ENCODE assay signal across 8 cellular contexts in the genomic region with DNA sequence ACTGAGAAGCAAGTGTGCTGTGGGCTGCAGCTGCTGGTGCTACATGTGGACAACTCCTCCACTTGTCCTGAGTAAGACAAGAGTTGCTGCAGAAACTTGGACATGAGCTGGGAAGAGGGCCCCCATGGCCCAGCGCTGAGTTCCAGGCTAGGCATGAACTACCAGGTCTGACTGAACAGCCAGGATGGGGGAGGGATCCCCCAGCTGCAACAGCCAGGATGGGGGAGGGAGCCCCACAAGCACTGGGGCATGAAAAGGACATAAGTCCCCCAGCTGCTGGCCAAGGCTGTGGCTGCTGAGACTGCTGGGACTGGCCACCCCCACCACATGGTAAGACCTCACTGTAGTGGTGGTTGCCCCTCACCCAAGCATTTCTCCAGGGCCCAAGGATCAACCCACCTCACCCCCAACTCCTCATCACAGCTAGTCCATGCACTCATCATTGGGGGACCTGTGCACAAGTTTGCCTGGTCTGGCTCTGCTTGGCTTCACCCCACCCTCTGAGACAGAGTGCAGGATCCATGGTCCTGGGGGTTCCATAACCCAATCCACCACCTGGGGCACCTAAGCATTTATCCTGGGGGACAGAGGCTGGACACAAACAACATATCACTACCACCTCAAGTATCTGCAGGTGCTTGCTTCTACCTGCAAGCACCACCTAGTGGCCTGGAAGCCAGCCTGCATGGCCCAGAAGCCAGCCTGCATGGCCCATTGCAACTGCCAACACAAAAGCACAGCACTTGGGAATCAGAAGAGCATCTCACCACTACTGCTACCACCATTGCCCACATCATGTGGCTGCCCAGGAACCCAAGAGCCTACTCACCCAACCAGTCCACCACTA.
DNase-seq lines count a peak whose midpoint lies in the region; ATAC-seq, FAIRE-seq and TF ChIP-seq lines count a peak whose summit lies in the region.

No MANE protein-coding gene starts in this region.

- FAIRE-seq in endothelial cell of umbilical vein (lab: Jason Lieb, UNC), result peak; percentile 42

- no peak overlapping the region for H3K9ac ChIP-seq in endothelial cell of umbilical vein (replicated peaks; ENCODE audit: extremely low read depth, insufficient read depth, low read length)

- CTCF ChIA-PET in endothelial cell of umbilical vein (lab: Charles Lee), result interaction anchor here (0.9 to 1.5 kb wide), 7 partner anchors 10 to 1436 kb away, joined by 3 to 7 read pairs (median 3); no protein-coding TSS in a partner anchor

- no peaks in the 10 kb centered on the region for H3K36me3 ChIP-seq in Peyer's patch
- H3K36me3 ChIP-seq in endothelial cell of umbilical vein (ENCODE audit: control insufficient read depth in 2 of 2, extremely low read depth in 1 of 2, insufficient read depth in 2 of 2, low read length in 2 of 2), result no peaks in the 10 kb centered on the region

- no peak overlapping the region for H3K27ac Mint-ChIP-seq in activated T-cell treated with anti-CD3 and anti-CD28 coated beads, Interleukin-2, amount 50 U/mL, for 24 hours

- H3K4me3 ChIP-seq in Peyer's patch, result no peak overlapping the region
- no peak overlapping the region for H3K4me3 ChIP-seq in endothelial cell of umbilical vein (replicated peaks in 1 of 3; ENCODE audit: insufficient read depth in 1 of 3, low read depth in 1 of 3, low read length in 3 of 3)

- no peaks in the 10 kb centered on the region for H3K79me2 ChIP-seq in endothelial cell of umbilical vein (ENCODE audit: control insufficient read depth, insufficient read depth, low read length)

- no peak overlapping the region for H3K4me3 Mint-ChIP-seq in activated T-cell treated with anti-CD3 and anti-CD28 coated beads, Interleukin-2, amount 50 U/mL, for 24 hours

- intact Hi-C loops in endothelial cell of umbilical vein (cut with micrococcal nuclease), result loop anchor here (1.0 to 10.0 kb wide), 4 partner anchors 313 to 680 kb away; no protein-coding TSS in a partner anchor

- POLR2A ChIA-PET in endothelial cell of umbilical vein (lab: Charles Lee), result no interaction called here

- BruUV-seq in endothelial cell of umbilical vein (replicated peaks; lab: Mats Ljungman, UMichigan), result no TSS peak

- H3K9me3 ChIP-seq in Peyer's patch (no peaks in the 10 kb centered on the region), endothelial cell of umbilical vein (replicated peaks; ENCODE audit: control insufficient read depth, insufficient read depth, low read length) (no peaks in the 10 kb centered on the region)

- no peak overlapping the region for H3K27ac ChIP-seq in Peyer's patch
- H3K27ac ChIP-seq in endothelial cell of umbilical vein (ENCODE audit: insufficient read depth, low read depth, low read length), result no peak overlapping the region

- H3K27me3 Mint-ChIP-seq in activated T-cell treated with anti-CD3 and anti-CD28 coated beads, Interleukin-2, amount 50 U/mL, for 24 hours, result no peaks in the 10 kb centered on the region

- no peak overlapping the region for H2AFZ ChIP-seq in endothelial cell of umbilical vein (ENCODE audit: low read depth, low read length)

- no peaks in the 10 kb centered on the region for H3K4me1 ChIP-seq in Peyer's patch
- no peaks in the 10 kb centered on the region for H3K4me1 ChIP-seq in endothelial cell of umbilical vein (ENCODE audit: control insufficient read depth, extremely low read depth, insufficient read depth, low read length)

- H3K9me1 ChIP-seq in endothelial cell of umbilical vein (replicated peaks; ENCODE audit: control insufficient read depth, extremely low read depth, insufficient read depth, low read length), result no peaks in the 10 kb centered on the region

- peaks cover 16% of the 10 kb centered on the region for H3K9me3 Mint-ChIP-seq in activated T-cell treated with anti-CD3 and anti-CD28 coated beads, Interleukin-2, amount 50 U/mL, for 24 hours

- H3K4me2 ChIP-seq in endothelial cell of umbilical vein (ENCODE audit: insufficient read depth, low read length), result no peak overlapping the region

- peak in 4 of 6 experiments; percentile 40 to 62 (median 56) for TF ChIP-seq CTCF in Peyer's patch (IDR thresholded peaks at IDR 0.05)
- TF ChIP-seq CTCF in endothelial cell of umbilical vein (IDR thresholded peaks at IDR 0.05; ENCODE audit: extremely low read depth in 1 of 2, insufficient read depth in 1 of 2, low read depth in 1 of 2, low read length in 2 of 2), result peak; percentile 53 to 74

- TF ChIP-seq POLR2A in Peyer's patch (IDR thresholded peaks at IDR 0.05) (no peak), endothelial cell of umbilical vein (IDR thresholded peaks at IDR 0.05; ENCODE audit: low read depth, low read length) (no peak)

- peak; percentile 42 for DNase-seq in activated T-cell treated with anti-CD3 and anti-CD28 coated beads, Interleukin-2, amount 50 U/mL, for 24 hours
- DNase-seq in activated T-cell treated with anti-CD3 and anti-CD28 coated beads, Interleukin-2, amount 50 U/mL, for 1 hour, result no peak
- DNase-seq in Peyer's patch (peak in 2 of 3 donors; percentile 55 to 71), endothelial cell of umbilical vein (ENCODE audit: low read depth, low spot score) (peak; percentile 26), DMS79 (lab: John Stamatoyannopoulos, UW) (no peak), NCI-H2081 treated with DMSO at 0.1 percent for 48 hours (lab: John Stamatoyannopoulos, UW) (no peak)
- peak; percentile 38 for DNase-seq in stimulated activated CD8-positive, alpha-beta memory T cell treated with anti-CD3 and anti-CD28 coated beads, Interleukin-4, amount 100 ng/mL, for 48 hours

- H3K27me3 ChIP-seq in Peyer's patch (no peaks in the 10 kb centered on the region), endothelial cell of umbilical vein (ENCODE audit: control insufficient read depth in 2 of 2, insufficient read depth in 2 of 2, low read length in 2 of 2) (no peaks in the 10 kb centered on the region)

- peak; percentile 59 for ATAC-seq in HG02588 (IDR thresholded peaks at IDR 0.05; ENCODE audit: unreplicated experiment)

- dilution Hi-C loops in endothelial cell of umbilical vein (cut with MboI; ENCODE audit: extremely low pct_ligation_motif_present, low sequenced_read_pairs), result no loop called here

- no peaks in the 10 kb centered on the region for H3K36me3 Mint-ChIP-seq in activated T-cell treated with anti-CD3 and anti-CD28 coated beads, Interleukin-2, amount 50 U/mL, for 24 hours (ENCODE audit: low read depth)

- H4K20me1 ChIP-seq in endothelial cell of umbilical vein (replicated peaks; ENCODE audit: control insufficient read depth, extremely low read depth, insufficient read depth, low read length), result no peaks in the 10 kb centered on the region

- peaks cover 17% of the 10 kb centered on the region for H3K4me1 Mint-ChIP-seq in activated T-cell treated with anti-CD3 and anti-CD28 coated beads, Interleukin-2, amount 50 U/mL, for 24 hours (ENCODE audit: low read depth)

TF ChIP-seq in endothelial cell of umbilical vein, 7 proteins besides CTCF, POLR2A, EP300 and RAD21:
- TF ChIP-seq EZH2 (IDR thresholded peaks at IDR 0.05; ENCODE audit: borderline replicate concordance, low read depth, low read length, severe bottlenecking), result no peak

Comparison
In these comparisons a context has a peak if more than half of its experiments do, and no peak if none do; other contexts are left out.
1. DNase-seq: peak in activated T-cell treated with anti-CD3 and anti-CD28 coated beads, Interleukin-2, amount 50 U/mL, for 24 hours (single experiment), Peyer's patch (2 of 3), endothelial cell of umbilical vein (single experiment) and stimulated activated CD8-positive, alpha-beta memory T cell treated with anti-CD3 and anti-CD28 coated beads, Interleukin-4, amount 100 ng/mL, for 48 hours (single experiment); none in activated T-cell treated with anti-CD3 and anti-CD28 coated beads, Interleukin-2, amount 50 U/mL, for 1 hour (single experiment), DMS79 (single experiment) and NCI-H2081 treated with DMSO at 0.1 percent for 48 hours (single experiment).